ENCODE assay signal across 14 cellular contexts in the genomic region with DNA sequence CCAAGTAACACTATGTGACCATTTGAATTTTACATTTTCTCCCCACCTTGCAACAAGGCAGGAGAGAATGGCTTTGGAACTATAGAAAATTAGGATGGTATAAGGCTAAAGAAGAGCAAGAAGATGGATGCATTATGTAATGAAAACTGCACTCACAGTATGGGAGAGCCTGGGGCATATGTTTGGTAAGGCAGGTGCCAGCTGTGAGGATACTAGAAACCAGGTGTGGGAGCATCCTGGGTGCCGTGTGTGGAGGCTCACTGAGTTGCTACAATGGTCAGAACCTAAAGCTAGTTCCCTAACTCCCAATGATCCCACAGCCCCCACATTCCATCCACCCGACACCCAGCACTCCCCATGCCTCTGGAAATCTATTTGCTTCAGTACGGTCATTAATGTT. TPM values are rescaled to one million over a fixed set of nuclear protein-coding genes. Genes with fewer than 3 reads are reported as not detected.
DNase-seq lines count a peak whose midpoint lies in the region; ATAC-seq, FAIRE-seq and TF ChIP-seq lines count a peak whose summit lies in the region.
"Had no signal": no experiment of that assay in that cellular context is flagged by ENCODE, and none has a peak within 500 bp of the region (broad histone marks: within the 10 kb centered on the region; RNA-seq: fewer than 3 reads in every experiment).

No MANE protein-coding gene starts in this region.

- POLR2A ChIA-PET in activated B cell treated with CpG ODN at 0.5 μM for 24 hours (lab: Charles Lee): interaction anchor here (1.9 kb wide), 1 partner anchor 16 kb away, joined by 5 read pairs; no protein-coding TSS in a partner anchor

- H3K27me3 Mint-ChIP-seq in T-helper 1 cell treated with Interleukin-12 subunit alpha and Interleukin-12 subunit beta and Interleukin-4 antibody, amounts not matched to agents 30 μg/mL and 1 μg/mL, for 36 hours (ENCODE audit: low read depth): peaks cover 6% of the 10 kb centered on the region
- H3K27me3 Mint-ChIP-seq in activated B cell treated with CpG ODN at 0.5 μM for 24 hours (no peaks in the 10 kb centered on the region), naive B cell (no peaks in the 10 kb centered on the region)
- H3K27me3 Mint-ChIP-seq: stimulated activated memory B cell treated with anti-CD40 and anti-IgM and Interleukin-4, amounts not matched to agents 10 μg/mL and 1 μg/mL and 100 μg/mL, for 72 hours had no signal

- no peaks in the 10 kb centered on the region for H3K9me3 Mint-ChIP-seq in T-helper 1 cell treated with Interleukin-12 subunit alpha and Interleukin-12 subunit beta and Interleukin-4 antibody, amounts not matched to agents 30 μg/mL and 1 μg/mL, for 36 hours
- no peaks in the 10 kb centered on the region for H3K9me3 Mint-ChIP-seq in activated B cell treated with CpG ODN at 0.5 μM for 24 hours
- H3K9me3 Mint-ChIP-seq in naive B cell: peaks cover 0 to under 1% (median 0%) of the 10 kb centered on the region in 7 donors
- H3K9me3 Mint-ChIP-seq: stimulated activated memory B cell treated with anti-CD40 and anti-IgM and Interleukin-4, amounts not matched to agents 10 μg/mL and 1 μg/mL and 100 μg/mL, for 72 hours had no signal

- peak overlapping the region; percentile 80 for H3K27ac Mint-ChIP-seq in T-helper 1 cell treated with Interleukin-12 subunit alpha and Interleukin-12 subunit beta and Interleukin-4 antibody, amounts not matched to agents 30 μg/mL and 1 μg/mL, for 36 hours
- H3K27ac Mint-ChIP-seq in activated B cell treated with CpG ODN at 0.5 μM for 24 hours (no peak overlapping the region), naive B cell (peak overlapping the region in 4 of 6 donors; percentile 67 to 96 (median 94))

- DNase-seq in T-helper 1 cell (no peak), GM12892 (ENCODE audit: insufficient read length) (no peak), activated B cell treated with CpG ODN at 0.5 μM for 24 hours (no peak), naive B cell (no peak), GM13977 (ENCODE audit: low spot score) (no peak), KG1 (lab: John Stamatoyannopoulos, UW) (no peak), DMS79 treated with DMSO at 0.1 percent for 48 hours (lab: John Stamatoyannopoulos, UW) (no peak)
- DNase-seq: activated CD4-positive, alpha-beta T cell treated with anti-CD3 and anti-CD28 coated beads for 1 hour; left ventricle myocardium superior; NCI-H1417 had no signal

- H3K4me3 Mint-ChIP-seq in T-helper 1 cell treated with Interleukin-12 subunit alpha and Interleukin-12 subunit beta and Interleukin-4 antibody, amounts not matched to agents 30 μg/mL and 1 μg/mL, for 36 hours: peak overlapping the region; percentile 57
- H3K4me3 Mint-ChIP-seq in activated B cell treated with CpG ODN at 0.5 μM for 24 hours (peak overlapping the region; percentile 56), naive B cell (peak overlapping the region; percentile 39 to 90 (median 85))
- H3K4me3 Mint-ChIP-seq: stimulated activated memory B cell treated with anti-CD40 and anti-IgM and Interleukin-4, amounts not matched to agents 10 μg/mL and 1 μg/mL and 100 μg/mL, for 72 hours had no signal

- H3K36me3 Mint-ChIP-seq in T-helper 1 cell treated with Interleukin-12 subunit alpha and Interleukin-12 subunit beta and Interleukin-4 antibody, amounts not matched to agents 30 μg/mL and 1 μg/mL, for 36 hours (ENCODE audit: low read depth): peaks cover 5% of the 10 kb centered on the region
- H3K36me3 Mint-ChIP-seq in activated B cell treated with CpG ODN at 0.5 μM for 24 hours (ENCODE audit: low read depth) (no peaks in the 10 kb centered on the region), naive B cell (peaks cover 4 to 6% of the 10 kb centered on the region in 2 donors)
- H3K36me3 Mint-ChIP-seq: stimulated activated memory B cell treated with anti-CD40 and anti-IgM and Interleukin-4, amounts not matched to agents 10 μg/mL and 1 μg/mL and 100 μg/mL, for 72 hours had no signal

- peak; percentile 94 for FAIRE-seq in GM12892 (lab: Jason Lieb, UNC)
- FAIRE-seq: colon, frontal cortex had no signal

- CTCF ChIA-PET in activated B cell treated with CpG ODN at 0.5 μM for 24 hours (lab: Charles Lee): no interaction called here

- no peak for TF ChIP-seq CTCF in activated B cell treated with CpG ODN at 0.5 μM for 24 hours (IDR thresholded peaks at IDR 0.05)
- TF ChIP-seq CTCF in GM13977 (IDR thresholded peaks at IDR 0.05; ENCODE audit: extremely low read depth, insufficient read depth, missing control alignments): no peak

- TF ChIP-seq POLR2A in GM12892 (IDR thresholded peaks at IDR 0.05; ENCODE audit: low read depth, low read length): no peak

- intact Hi-C loops in activated B cell treated with CpG ODN at 0.5 μM for 24 hours (cut with micrococcal nuclease): loop anchor here (1.0 kb wide), 1 partner anchor 16 kb away; no protein-coding TSS in a partner anchor

- peaks cover 31% of the 10 kb centered on the region for H3K4me1 Mint-ChIP-seq in T-helper 1 cell treated with Interleukin-12 subunit alpha and Interleukin-12 subunit beta and Interleukin-4 antibody, amounts not matched to agents 30 μg/mL and 1 μg/mL, for 36 hours (ENCODE audit: low read depth)
- H3K4me1 Mint-ChIP-seq in activated B cell treated with CpG ODN at 0.5 μM for 24 hours: peaks cover 73% of the 10 kb centered on the region
- H3K4me1 Mint-ChIP-seq in naive B cell: peaks cover 50 to 80% (median 75%) of the 10 kb centered on the region in 3 donors

- in situ Hi-C loops in GM13977 (cut with MboI; ENCODE audit: low pct_unique_long_range_greater_than_20kb, low sequenced_read_pairs, unreplicated experiment): no loop called here

- ATAC-seq in activated B cell treated with CpG ODN at 0.5 μM for 24 hours (ENCODE audit: low read depth) (no peak), naive B cell (ENCODE audit: low read depth in 2 of 2) (no peak)

RNA-seq across cellular contexts. Expression of gene UBASH3B, which starts 42.9 kb away (rescaled TPM):
- 6.4 TPM for polyA plus RNA-seq in GM12892 (2012; ENCODE audit: missing spikeins)
- total RNA-seq in activated B cell treated with CpG ODN at 0.5 μM for 24 hours: 2.9 and 4.3 TPM in 2 replicates
- polyA plus RNA-seq in naive B cell (ENCODE audit: low read depth in 6 of 6): 1 to 10 TPM; 2.2 to 5.5 (median 3.9) TPM
